Comparison of ENCODE assay signal across 21 cellular contexts in genomic region chr15:96477227-96477626, GRCh38.
"Had no signal": no experiment of that assay in that cellular context is flagged by ENCODE, and none has a peak within 500 bp of the region (broad histone marks: within the 10 kb centered on the region; RNA-seq: fewer than 3 reads in every experiment).

No MANE protein-coding gene starts in this region.

- H3K36me3 ChIP-seq: MG63 had no signal

- H3K4me3 ChIP-seq: MG63 had no signal

- H3K9me3 ChIP-seq: MG63, SK-N-SH had no signal

- H3K9ac ChIP-seq: SK-N-SH had no signal

- H3K27me3 ChIP-seq: MG63 had no signal

- DNase-seq: Karpas-422, KG1, MG63, NCI-H1092, NCI-H1105 treated with DMSO at 0.1 percent for 48 hours, NCI-H1417 treated with DMSO at 0.1 percent for 48 hours, NCI-H146, NCI-H1694 treated with DMSO at 0.1 percent for 48 hours, NCI-H1930, NCI-H2081, NCI-H2107, NCI-H2227 treated with DMSO at 0.1 percent for 48 hours, NCI-H524, NCI-H526 treated with DMSO at 0.1 percent for 48 hours, NCI-H774, PC-3, SHP77, SK-N-SH, T-helper 1 cell had no signal

- H3K4me2 ChIP-seq: SK-N-SH had no signal

- H3K27ac ChIP-seq: RWPE1 had no signal

- ATAC-seq: Panc1, PC-3 had no signal
